Comparison of ENCODE assay signal across 24 cellular contexts in the genomic region with DNA sequence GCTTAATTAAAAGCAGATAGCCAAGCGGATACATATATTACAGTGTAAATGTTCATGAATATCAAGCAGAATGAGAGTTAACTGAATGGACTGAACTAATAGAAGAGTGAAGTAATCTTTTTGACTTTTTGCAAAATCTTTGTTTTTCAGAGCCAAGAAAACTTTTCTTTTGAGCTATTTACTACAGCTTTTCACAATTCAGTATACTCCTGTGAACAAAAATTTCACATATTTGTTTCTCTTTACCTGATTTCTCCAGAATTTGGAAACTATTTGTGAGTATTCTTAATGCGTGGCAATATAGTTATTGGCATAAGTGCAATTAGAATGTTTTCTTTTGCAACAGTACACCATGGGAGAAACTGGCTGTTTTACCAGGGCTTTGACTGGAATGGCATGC. TPM values are rescaled to one million over a fixed set of nuclear protein-coding genes. Genes with fewer than 3 reads are reported as not detected.
DNase-seq lines count a peak whose midpoint lies in the region; FAIRE-seq and TF ChIP-seq lines count a peak whose summit lies in the region.
"Had no signal": no experiment of that assay in that cellular context is flagged by ENCODE, and none has a peak within 500 bp of the region (broad histone marks: within the 10 kb centered on the region; RNA-seq: fewer than 3 reads in every experiment).

No MANE protein-coding gene starts in this region.

- WGBS in mesenchymal stem cell, result 89% methylated on average over 2 of the region's 2 CpGs

- H3K36me3 ChIP-seq in OCI-LY7 (ENCODE audit: insufficient read depth, low read length), result no peaks in the 10 kb centered on the region
- no peaks in the 10 kb centered on the region for H3K36me3 ChIP-seq in mesenchymal stem cell (ENCODE audit: control insufficient read depth in 1 of 2, insufficient read depth in 2 of 2, low read depth in 1 of 2, low read length in 2 of 2)
- H3K36me3 ChIP-seq in neural progenitor cell, result no peaks in the 10 kb centered on the region

- H3K79me2 ChIP-seq in OCI-LY7 (ENCODE audit: insufficient read depth, low read depth, low read length), result no peaks in the 10 kb centered on the region
- no peaks in the 10 kb centered on the region for H3K79me2 ChIP-seq in neural progenitor cell (ENCODE audit: low read depth)

- H3K27me3 Mint-ChIP-seq in neural progenitor cell (ENCODE audit: insufficient read depth, low read depth), result peaks cover 5% of the 10 kb centered on the region

- no peak overlapping the region for H3K4ac ChIP-seq in mesenchymal stem cell (ENCODE audit: low read depth in 1 of 2, low read length in 2 of 2)

- H2AFZ ChIP-seq in OCI-LY7 (ENCODE audit: low read length) (no peak overlapping the region), mesenchymal stem cell (ENCODE audit: low read depth, low read length) (no peak overlapping the region), neural progenitor cell (replicated peaks) (no peak overlapping the region)

- no peak overlapping the region for H2BK15ac ChIP-seq in mesenchymal stem cell (ENCODE audit: low read depth, poor library complexity, severe bottlenecking)

- H3K9me3 Mint-ChIP-seq in neural progenitor cell, result peaks cover 20% of the 10 kb centered on the region

- DNase-seq in DMS 273 (lab: John Stamatoyannopoulos, UW; ENCODE audit: unreplicated experiment), result peak; percentile 9
- DNase-seq in DMS 273 treated with DMSO at 0.1 percent for 48 hours (lab: John Stamatoyannopoulos, UW), result no peak
- peak; percentile 28 for DNase-seq in OCI-LY7 (ENCODE audit: low spot score)
- DNase-seq in mesenchymal stem cell, result peak; percentile 2
- no peak for DNase-seq in frontal cortex (ENCODE audit: low spot score in 2 of 2)
- DNase-seq in H54 (ENCODE audit: insufficient read length, low spot score), result no peak
- DNase-seq in neural progenitor cell (ENCODE audit: low spot score), result no peak
- DNase-seq: AML-193; Caco-2; CD4-positive, alpha-beta T cell; DMS53; DND-41; EL; HCEC 1CT had no signal

- H3K14ac ChIP-seq in mesenchymal stem cell (ENCODE audit: low read length in 2 of 2), result no peak overlapping the region

- POLR2A ChIA-PET in OCI-LY7 (lab: Charles Lee), result interaction anchor here (0.6 kb wide), 1 partner anchor 1729 kb away, joined by 6 read pairs; no protein-coding TSS in a partner anchor

- H3F3A ChIP-seq in neural progenitor cell (ENCODE audit: low read depth), result no peaks in the 10 kb centered on the region

- H3K9me3 ChIP-seq in OCI-LY7 (ENCODE audit: low read length) (peaks cover 17% of the 10 kb centered on the region), mesenchymal stem cell (ENCODE audit: control insufficient read depth, low read length) (peaks cover 27% of the 10 kb centered on the region), neural progenitor cell (ENCODE audit: low read depth) (peaks cover 9% of the 10 kb centered on the region)
- H3K9me3 ChIP-seq: A549 had no signal

- H3K18ac ChIP-seq in mesenchymal stem cell (ENCODE audit: low read depth in 1 of 2, low read length in 2 of 2), result no peak overlapping the region

- H2BK12ac ChIP-seq in mesenchymal stem cell (ENCODE audit: low read length in 2 of 2), result no peak overlapping the region

- H3K4me2 ChIP-seq in OCI-LY7 (ENCODE audit: low read length) (no peak overlapping the region), mesenchymal stem cell (ENCODE audit: low read length, poor library complexity, severe bottlenecking) (no peak overlapping the region), neural progenitor cell (no peak overlapping the region)
- H3K4me2 ChIP-seq: A549 had no signal

- no peaks in the 10 kb centered on the region for H3K36me3 Mint-ChIP-seq in neural progenitor cell

- no peak overlapping the region for H2BK5ac ChIP-seq in mesenchymal stem cell (ENCODE audit: low read depth, low read length, poor library complexity, severe bottlenecking)

- H3K9ac ChIP-seq in mesenchymal stem cell (ENCODE audit: low read length) (no peak overlapping the region), neural progenitor cell (no peak overlapping the region)

- H4K91ac ChIP-seq in mesenchymal stem cell (ENCODE audit: low read length), result no peak overlapping the region

- no peak overlapping the region for H2BK120ac ChIP-seq in mesenchymal stem cell (ENCODE audit: low read depth, low read length)

- no peak overlapping the region for H4K8ac ChIP-seq in mesenchymal stem cell (ENCODE audit: low read length)

- no TSS peak for BruUV-seq in OCI-LY7 (replicated peaks; lab: Mats Ljungman, UMichigan)

- H4K20me1 ChIP-seq in OCI-LY7 (ENCODE audit: insufficient read depth, low read length) (no peaks in the 10 kb centered on the region), neural progenitor cell (ENCODE audit: low read depth) (no peaks in the 10 kb centered on the region)

- no peak overlapping the region for H3K27ac Mint-ChIP-seq in neural progenitor cell
- H3K27ac Mint-ChIP-seq: CD4-positive, alpha-beta T cell had no signal

- H3K4me3 ChIP-seq in OCI-LY7 (ENCODE audit: low read depth, low read length, poor library complexity, severe bottlenecking) (no peak overlapping the region), mesenchymal stem cell (ENCODE audit: insufficient read depth in 1 of 2, low read depth in 1 of 2, low read length in 2 of 2) (no peak overlapping the region), neural progenitor cell (no peak overlapping the region)
- H3K4me3 ChIP-seq: A549, GM12878 had no signal

- H2AK5ac ChIP-seq in mesenchymal stem cell (ENCODE audit: low read length, severe bottlenecking), result no peak overlapping the region

- H3K4me1 ChIP-seq in OCI-LY7 (ENCODE audit: insufficient read depth, low read length, poor library complexity, severe bottlenecking) (no peaks in the 10 kb centered on the region), mesenchymal stem cell (ENCODE audit: control insufficient read depth, insufficient read depth, low read depth, low read length) (no peaks in the 10 kb centered on the region), neural progenitor cell (no peaks in the 10 kb centered on the region)
- H3K4me1 ChIP-seq: A549, Caco-2 had no signal

- no peaks in the 10 kb centered on the region for H3K4me1 Mint-ChIP-seq in neural progenitor cell

- H3K23ac ChIP-seq in mesenchymal stem cell (ENCODE audit: low read length in 2 of 2), result no peak overlapping the region

- H3K27me3 ChIP-seq in mesenchymal stem cell (ENCODE audit: control insufficient read depth in 1 of 2, insufficient read depth in 1 of 2, low read length in 2 of 2) (no peaks in the 10 kb centered on the region), neural progenitor cell (no peaks in the 10 kb centered on the region)

- H3K4me3 Mint-ChIP-seq in neural progenitor cell, result no peak overlapping the region
- H3K4me3 Mint-ChIP-seq: CD4-positive, alpha-beta T cell had no signal

- intact Hi-C loops in OCI-LY7 (cut with micrococcal nuclease; ENCODE audit: unreplicated experiment), result no loop called here

- H3K27ac ChIP-seq in OCI-LY7 (ENCODE audit: low read depth, low read length, poor library complexity, severe bottlenecking), result no peak overlapping the region
- no peak overlapping the region for H3K27ac ChIP-seq in mesenchymal stem cell (ENCODE audit: low read length, poor library complexity, severe bottlenecking)
- H3K27ac ChIP-seq in neural progenitor cell, result no peak overlapping the region
- H3K27ac ChIP-seq: 22Rv1, A549, C4-2B, HL-60 had no signal

- no peaks in the 10 kb centered on the region for H3K9me2 ChIP-seq in OCI-LY7 (ENCODE audit: insufficient read depth, low read length)

- H3K79me1 ChIP-seq in mesenchymal stem cell (replicated peaks; ENCODE audit: low read length, poor library complexity, severe bottlenecking), result no peaks in the 10 kb centered on the region

- TF ChIP-seq POLR2A in H54 (IDR thresholded peaks at IDR 0.05; ENCODE audit: low read depth, low read length), result no peak

- CTCF ChIA-PET in OCI-LY7 (lab: Charles Lee; ENCODE audit: unreplicated experiment), result no interaction called here

- TF ChIP-seq CTCF in OCI-LY7 (conservative IDR thresholded peaks at IDR 0.05; ENCODE audit: low read length), result no peak
- no peak for TF ChIP-seq CTCF in neural progenitor cell (IDR thresholded peaks at IDR 0.05)

- FAIRE-seq in frontal cortex (lab: Jason Lieb, UNC) (no peak), H54 (lab: Jason Lieb, UNC) (no peak)
- FAIRE-seq: A549, GM12878, GM19239 had no signal

RNA-seq across cellular contexts. Expression of a gene that starts 9.1 kb away (rescaled TPM):
- total RNA-seq in OCI-LY7 (2014; rRNA removed; shearing (Covaris generic)), result not detected in 2 replicates
- total RNA-seq in OCI-LY7 (2022) (not detected in 2 replicates), frontal cortex (not detected), neural progenitor cell (ENCODE audit: low replicate concordance) (not detected in 2 replicates)
- polyA plus RNA-seq in mesenchymal stem cell (2013, experiment 1 of 2), result not detected
- polyA plus RNA-seq in mesenchymal stem cell (2013, experiment 2 of 2), result not detected
- total RNA-seq: Caco-2; CD4-positive, alpha-beta T cell; G401; GM12878; H4; HT1080 had no signal
- polyA plus RNA-seq: A549, BJ had no signal

RNA-seq across cellular contexts. Expression of a gene that starts 15.9 kb away (rescaled TPM):
- total RNA-seq in OCI-LY7 (2014; rRNA removed; shearing (Covaris generic)), result not detected in 2 replicates
- total RNA-seq in OCI-LY7 (2022) (not detected in 2 replicates), frontal cortex (not detected), neural progenitor cell (ENCODE audit: low replicate concordance) (not detected in 2 replicates)
- polyA plus RNA-seq in mesenchymal stem cell (2013, experiment 1 of 2), result not detected
- polyA plus RNA-seq in mesenchymal stem cell (2013, experiment 2 of 2), result not detected
- total RNA-seq: Caco-2; CD4-positive, alpha-beta T cell; G401; GM12878; H4; HT1080 had no signal
- polyA plus RNA-seq: A549, BJ had no signal

RNA-seq across cellular contexts. Expression of a gene that starts 33.5 kb away (rescaled TPM):
- total RNA-seq in OCI-LY7 (2014; rRNA removed; shearing (Covaris generic)), result not detected in 2 replicates
- total RNA-seq in OCI-LY7 (2022) (not detected in 2 replicates), frontal cortex (not detected), neural progenitor cell (ENCODE audit: low replicate concordance) (not detected in 2 replicates)
- polyA plus RNA-seq in mesenchymal stem cell (2013, experiment 1 of 2), result not detected
- not detected for polyA plus RNA-seq in mesenchymal stem cell (2013, experiment 2 of 2)
- total RNA-seq: Caco-2; CD4-positive, alpha-beta T cell; G401; GM12878; H4; HT1080 had no signal
- polyA plus RNA-seq: A549, BJ, GM12878 had no signal

Comparison
In these comparisons a context has a peak if more than half of its experiments do, and no peak if none do; other contexts are left out.
1. DNase-seq: peak in DMS 273 (single experiment), OCI-LY7 (single experiment) and mesenchymal stem cell (single experiment); none in DMS 273 treated with DMSO at 0.1 percent for 48 hours (single experiment), frontal cortex (0 of 2), H54 (single experiment) and neural progenitor cell (single experiment).